Comparison of ENCODE assay signal across 1 cellular context in genomic region chr1:168751195-168751650, GRCh38.
TF ChIP-seq lines count a peak whose summit lies in the region.

No MANE protein-coding gene starts in this region.

TF ChIP-seq in HepG2, 621 proteins besides CTCF, POLR2A, EP300 and RAD21 (continued from another document):
- no peak for TF ChIP-seq MNT (IDR thresholded peaks at IDR 0.05)
- TF ChIP-seq ATF1 (CRISPR knock-in tag; IDR thresholded peaks at IDR 0.05): no peak
- no peak for TF ChIP-seq ZNF143 (CRISPR knock-in tag; IDR thresholded peaks at IDR 0.05)
- TF ChIP-seq ZNF292 (CRISPR knock-in tag; IDR thresholded peaks at IDR 0.05; ENCODE audit: borderline replicate concordance, low read depth): no peak
- no peak for TF ChIP-seq ZNF772 (CRISPR knock-in tag; IDR thresholded peaks at IDR 0.05)
- no peak for TF ChIP-seq SRF (IDR thresholded peaks at IDR 0.05; ENCODE audit: low read depth, low read length)
- TF ChIP-seq THAP9 (CRISPR knock-in tag; IDR thresholded peaks at IDR 0.05; ENCODE audit: borderline replicate concordance): no peak
- no peak for TF ChIP-seq FOXA1 (IDR thresholded peaks at IDR 0.05)
- peak; percentile 39; the same call in 1 of the 2 replicates for TF ChIP-seq FOXA1 (CRISPR knock-in tag; IDR thresholded peaks at IDR 0.05)
- no peak for TF ChIP-seq SMAD3 (CRISPR knock-in tag; IDR thresholded peaks at IDR 0.05)
- TF ChIP-seq ARHGAP35 (CRISPR knock-in tag; IDR thresholded peaks at IDR 0.05; ENCODE audit: borderline replicate concordance): no peak
TF ChIP-seq in HepG2: peak in this region for 7.
